Comparison of ENCODE assay signal across 8 cellular contexts in genomic region chr3:122299872-122300460, GRCh38. TPM values are rescaled to one million over a fixed set of nuclear protein-coding genes. Genes with fewer than 3 reads are reported as not detected.
A peak's percentile ranks its signal among the peaks of the same experiment; 100 is the strongest.
DNase-seq lines count a peak whose midpoint lies in the region; ATAC-seq and TF ChIP-seq lines count a peak whose summit lies in the region.

No MANE protein-coding gene starts in this region.

- no peaks in the 10 kb centered on the region for H3K27me3 ChIP-seq in Panc1 (ENCODE audit: control insufficient read depth, insufficient read depth, low read length)

- no peaks in the 10 kb centered on the region for H3K9me3 ChIP-seq in Panc1 (ENCODE audit: control insufficient read depth, insufficient read depth, low read depth, low read length)

- no peaks in the 10 kb centered on the region for H3K4me1 Mint-ChIP-seq in osteocyte (ENCODE audit: unreplicated experiment)
- H3K4me1 Mint-ChIP-seq in activated CD4-positive, alpha-beta memory T cell treated with anti-CD3 and anti-CD28 coated beads for 36 hours (ENCODE audit: low read depth), result peaks cover 18% of the 10 kb centered on the region

- CTCF ChIA-PET in Panc1 (lab: Charles Lee), result interaction anchor here (0.7 to 0.8 kb wide), 3 partner anchors 14 to 767 kb away, joined by 3 to 4 read pairs (median 3); no protein-coding TSS in a partner anchor
- CTCF ChIA-PET in activated CD4-positive, alpha-beta memory T cell treated with anti-CD3 and anti-CD28 coated beads for 36 hours (lab: Charles Lee), result interaction anchor here (0.6 to 2.0 kb wide), 14 partner anchors 13 to 753 kb away, joined by 3 to 12 read pairs (median 4); partner anchors contain the start of gene POLQ

- no peaks in the 10 kb centered on the region for H3K9me3 Mint-ChIP-seq in osteocyte (ENCODE audit: unreplicated experiment)
- peaks cover 6% of the 10 kb centered on the region for H3K9me3 Mint-ChIP-seq in activated CD4-positive, alpha-beta memory T cell treated with anti-CD3 and anti-CD28 coated beads for 36 hours

- no peak overlapping the region for H3K27ac ChIP-seq in Panc1 (ENCODE audit: low read length)

- no peak overlapping the region for H3K4me3 ChIP-seq in Panc1 (ENCODE audit: low read depth in 2 of 2, low read length in 2 of 2)

- no peak overlapping the region for H3K27ac Mint-ChIP-seq in osteocyte (ENCODE audit: unreplicated experiment)
- H3K27ac Mint-ChIP-seq in activated CD4-positive, alpha-beta memory T cell treated with anti-CD3 and anti-CD28 coated beads for 36 hours, result no peak overlapping the region

- in situ Hi-C loops in Panc1 (cut with HindIII; ENCODE audit: low pct_unique_long_range_greater_than_20kb, low sequenced_read_pairs), result no loop called here

- peak; percentile 71; the same call in 1 of the 2 replicates for ATAC-seq in Panc1
- ATAC-seq in HG02610 (IDR thresholded peaks at IDR 0.05; ENCODE audit: unreplicated experiment), result no peak

- TF ChIP-seq CTCF in Panc1 (IDR thresholded peaks at IDR 0.05), result peak; percentile 84
- TF ChIP-seq CTCF in osteocyte (IDR thresholded peaks at IDR 0.05), result peak; percentile 33

- no TSS peak for BruUV-seq in Panc1 (replicated peaks; lab: Mats Ljungman, UMichigan)

- peaks cover 5% of the 10 kb centered on the region for H3K27me3 Mint-ChIP-seq in osteocyte (ENCODE audit: unreplicated experiment)
- no peaks in the 10 kb centered on the region for H3K27me3 Mint-ChIP-seq in activated CD4-positive, alpha-beta memory T cell treated with anti-CD3 and anti-CD28 coated beads for 36 hours

- no peaks in the 10 kb centered on the region for H3K36me3 Mint-ChIP-seq in osteocyte (ENCODE audit: unreplicated experiment)
- H3K36me3 Mint-ChIP-seq in activated CD4-positive, alpha-beta memory T cell treated with anti-CD3 and anti-CD28 coated beads for 36 hours, result no peaks in the 10 kb centered on the region

- POLR2A ChIA-PET in Panc1 (lab: Charles Lee), result interaction anchor here (0.7 kb wide), 1 partner anchor 21 kb away, joined by 4 read pairs; no protein-coding TSS in a partner anchor
- POLR2A ChIA-PET in activated CD4-positive, alpha-beta memory T cell treated with anti-CD3 and anti-CD28 coated beads for 36 hours (lab: Charles Lee), result interaction anchor here (0.6 to 1.6 kb wide), 2 partner anchors 8 to 199 kb away, joined by 5 to 6 read pairs; no protein-coding TSS in a partner anchor

- no peak overlapping the region for H3K4me3 Mint-ChIP-seq in osteocyte (ENCODE audit: unreplicated experiment)
- H3K4me3 Mint-ChIP-seq in activated CD4-positive, alpha-beta memory T cell treated with anti-CD3 and anti-CD28 coated beads for 36 hours, result no peak overlapping the region

- H3K4me1 ChIP-seq in Panc1 (ENCODE audit: control insufficient read depth, insufficient read depth, low read length), result no peaks in the 10 kb centered on the region

- DNase-seq in stimulated activated CD4-positive, alpha-beta T cell treated with anti-CD3 and anti-CD28 coated beads, Interleukin-1b, Interleukin-23, amount 100 ng/mL, for 24 hours (ENCODE audit: low read depth in 4 of 4, low spot score in 1 of 4), result peak; percentile 6 to 22 (median 9)
- no peak for DNase-seq in stimulated activated CD4-positive, alpha-beta T cell treated with anti-CD3 and anti-CD28 coated beads, Interleukin-1b, Interleukin-23, amount 100 ng/mL, for 48 hours
- DNase-seq in Panc1 (ENCODE audit: low read depth, low spot score) (peak; percentile 5), dermis microvascular lymphatic vessel endothelial cell (ENCODE audit: low read depth in 2 of 2) (peak; percentile 7 to 38), osteocyte (ENCODE audit: extremely low spot score, unreplicated experiment) (no peak), mucosa of gallbladder (ENCODE audit: low spot score) (no peak)
- no peak for DNase-seq in activated CD4-positive, alpha-beta memory T cell treated with anti-CD3 and anti-CD28 coated beads for 36 hours

- intact Hi-C loops in Panc1 (cut with micrococcal nuclease; ENCODE audit: unreplicated experiment), result loop anchor here (2.0 to 10.0 kb wide), 2 partner anchors 199 to 755 kb away; partner anchors contain the start of gene POLQ
- intact Hi-C loops in activated CD4-positive, alpha-beta memory T cell treated with anti-CD3 and anti-CD28 coated beads for 36 hours (cut with micrococcal nuclease), result loop anchor here (1.0 to 5.0 kb wide), 5 partner anchors 41 to 754 kb away; no protein-coding TSS in a partner anchor

- no peaks in the 10 kb centered on the region for H3K36me3 ChIP-seq in Panc1 (ENCODE audit: control insufficient read depth, insufficient read depth, low read length)

RNA-seq across cellular contexts. Expression of gene CSTA, which starts 25.1 kb away (rescaled TPM):
- total RNA-seq in Panc1 (2021; ENCODE audit: unreplicated experiment) (not detected), dermis microvascular lymphatic vessel endothelial cell (not detected in 2 replicates), osteocyte (not detected in 2 replicates), mucosa of gallbladder (3.6 TPM)
- polyA plus RNA-seq in Panc1 (2012; ENCODE audit: insufficient read length), result 0.30 TPM
- not detected for total RNA-seq in activated CD4-positive, alpha-beta memory T cell treated with anti-CD3 and anti-CD28 coated beads for 36 hours

Comparison
In these comparisons a context has a peak if more than half of its experiments do, and no peak if none do; other contexts are left out.
1. DNase-seq: peak in stimulated activated CD4-positive, alpha-beta T cell treated with anti-CD3 and anti-CD28 coated beads, Interleukin-1b, Interleukin-23, amount 100 ng/mL, for 24 hours (4 of 4), Panc1 (single experiment) and dermis microvascular lymphatic vessel endothelial cell (2 of 2); none in stimulated activated CD4-positive, alpha-beta T cell treated with anti-CD3 and anti-CD28 coated beads, Interleukin-1b, Interleukin-23, amount 100 ng/mL, for 48 hours (single experiment), osteocyte (single experiment), activated CD4-positive, alpha-beta memory T cell treated with anti-CD3 and anti-CD28 coated beads for 36 hours (single experiment) and mucosa of gallbladder (single experiment).